In genomic region chr14:74413622-74414021, GRCh38 we compare ENCODE assay signal across 30 cellular contexts. TPM values are rescaled to one million over a fixed set of nuclear protein-coding genes. Genes with fewer than 3 reads are reported as not detected.
DNase-seq lines count a peak whose midpoint lies in the region; ATAC-seq, FAIRE-seq and TF ChIP-seq lines count a peak whose summit lies in the region.
"Had no signal": no experiment of that assay in that cellular context is flagged by ENCODE, and none has a peak within 500 bp of the region (broad histone marks: within the 10 kb centered on the region; RNA-seq: fewer than 3 reads in every experiment).

No MANE protein-coding gene starts in this region.

- no peak overlapping the region for H3K27ac Mint-ChIP-seq in natural killer cell treated with Interleukin-12 subunit alpha and Interleukin-12 subunit beta and Interleukin-15 and Interleukin-18, amount 100 ng/mL, for 72 hours
- no peak overlapping the region for H3K27ac Mint-ChIP-seq in natural killer cell
- H3K27ac Mint-ChIP-seq in T-helper 17 cell: no peak overlapping the region
- H3K27ac Mint-ChIP-seq: CD4-positive, CD25-positive, alpha-beta regulatory T cell; IgD-negative memory B cell had no signal

- H3K36me3 ChIP-seq in bronchial epithelial cell (ENCODE audit: control insufficient read depth, insufficient read depth, low read length) (no peaks in the 10 kb centered on the region), mesendoderm (ENCODE audit: control insufficient read depth, insufficient read depth, low read length) (no peaks in the 10 kb centered on the region), pancreas (no peaks in the 10 kb centered on the region)
- H3K36me3 ChIP-seq: BLaER1, SJCRH30 had no signal

- peaks cover 8 to 10% of the 10 kb centered on the region in 2 donors for H3K27me3 Mint-ChIP-seq in natural killer cell treated with Interleukin-12 subunit alpha and Interleukin-12 subunit beta and Interleukin-15 and Interleukin-18, amount 100 ng/mL, for 72 hours
- peaks cover 14 to 15% of the 10 kb centered on the region in 2 donors for H3K27me3 Mint-ChIP-seq in natural killer cell (ENCODE audit: low read depth in 2 of 2)
- peaks cover 46% of the 10 kb centered on the region for H3K27me3 Mint-ChIP-seq in T-helper 17 cell

- no peak for TF ChIP-seq CTCF in natural killer cell (IDR thresholded peaks at IDR 0.05)
- no peak for TF ChIP-seq CTCF in bronchial epithelial cell (IDR thresholded peaks at IDR 0.05; ENCODE audit: insufficient read depth, low read length, severe bottlenecking)
- TF ChIP-seq CTCF in pancreas (IDR thresholded peaks at IDR 0.05): no peak

- WGBS in mesendoderm (ENCODE audit: extremely low coverage, insufficient coverage, low lambda C conversion rate): no CpG with 5 or more reads among the region's 4 CpGs
- 81 to 92% methylated on average over 4 of the region's 4 CpGs for WGBS in pancreas, 2 donors

- H3K27me3 ChIP-seq in bronchial epithelial cell (ENCODE audit: control insufficient read depth, insufficient read depth, low read length) (peaks cover 15% of the 10 kb centered on the region), mesendoderm (ENCODE audit: insufficient read depth, low read length, poor library complexity) (no peaks in the 10 kb centered on the region), pancreas (no peaks in the 10 kb centered on the region)
- H3K27me3 ChIP-seq: BLaER1 had no signal

- H3K4me3 ChIP-seq in bronchial epithelial cell (ENCODE audit: low read depth, low read length) (no peak overlapping the region), mesendoderm (ENCODE audit: low read length) (no peak overlapping the region), pancreas (no peak overlapping the region)
- H3K4me3 ChIP-seq: BLaER1, PC-9, SJCRH30 had no signal

- peak overlapping the region; percentile 18 for H3K9ac ChIP-seq in mesendoderm (ENCODE audit: low read length)
- H3K9ac ChIP-seq: BLaER1, KMS-11 had no signal

- peak; percentile 20 for DNase-seq in natural killer cell treated with Interleukin-12 subunit alpha and Interleukin-12 subunit beta and Interleukin-15 and Interleukin-18, amount 100 ng/mL, for 72 hours (ENCODE audit: low spot score)
- no peak for DNase-seq in natural killer cell
- DNase-seq in bronchial epithelial cell (ENCODE audit: low read depth): no peak
- no peak for DNase-seq in mesendoderm
- no peak for DNase-seq in T-helper 17 cell
- DNase-seq in pancreas: no peak
- no peak for DNase-seq in A172 (ENCODE audit: low spot score)
- DNase-seq: CD4-positive, CD25-positive, alpha-beta regulatory T cell; DMS153; DND-41; NCI-H1048; NCI-H1417 treated with DMSO at 0.1 percent for 48 hours; NCI-H1930; NCI-H2107; NCI-H446 treated with DMSO at 0.1 percent for 48 hours; NCI-H526; NCI-H82; NK-92 treated with Interleukin-12 subunit alpha and Interleukin-12 subunit beta, amount 100 ng/mL, for 24 hours; PC-9 had no signal

- no peak overlapping the region for H3K4me3 Mint-ChIP-seq in natural killer cell treated with Interleukin-12 subunit alpha and Interleukin-12 subunit beta and Interleukin-15 and Interleukin-18, amount 100 ng/mL, for 72 hours
- H3K4me3 Mint-ChIP-seq in natural killer cell: no peak overlapping the region
- H3K4me3 Mint-ChIP-seq in T-helper 17 cell: no peak overlapping the region
- H3K4me3 Mint-ChIP-seq: CD4-positive, CD25-positive, alpha-beta regulatory T cell had no signal

- H3K9me3 ChIP-seq in T-helper 17 cell (ENCODE audit: control insufficient read depth, low read length, poor library complexity, severe bottlenecking) (no peaks in the 10 kb centered on the region), pancreas (no peaks in the 10 kb centered on the region)
- H3K9me3 ChIP-seq: BLaER1, SJCRH30 had no signal

- intact Hi-C loops in natural killer cell (cut with micrococcal nuclease): no loop called here
- intact Hi-C loops in pancreas (cut with DNase I): no loop called here

- peak overlapping the region; percentile 88 for H2BK5ac ChIP-seq in mesendoderm (ENCODE audit: low read length)

- no peak overlapping the region for H3K4me2 ChIP-seq in mesendoderm (ENCODE audit: low read length)
- H3K4me2 ChIP-seq: BLaER1, KMS-11, PC-9 had no signal

- H2BK120ac ChIP-seq in mesendoderm (ENCODE audit: low read depth, low read length): no peak overlapping the region

- H3K4me1 ChIP-seq in mesendoderm (ENCODE audit: control insufficient read depth, low read depth, low read length) (peaks cover 18% of the 10 kb centered on the region), pancreas (no peaks in the 10 kb centered on the region)

- H3K23ac ChIP-seq in mesendoderm (ENCODE audit: low read length): no peak overlapping the region

- H3K4me1 Mint-ChIP-seq in natural killer cell treated with Interleukin-12 subunit alpha and Interleukin-12 subunit beta and Interleukin-15 and Interleukin-18, amount 100 ng/mL, for 72 hours (ENCODE audit: low read depth in 2 of 2): no peaks in the 10 kb centered on the region
- H3K4me1 Mint-ChIP-seq in natural killer cell: no peaks in the 10 kb centered on the region
- no peaks in the 10 kb centered on the region for H3K4me1 Mint-ChIP-seq in T-helper 17 cell
- H3K4me1 Mint-ChIP-seq: IgD-negative memory B cell had no signal

- H3K4ac ChIP-seq in mesendoderm (ENCODE audit: low read depth, low read length): peak overlapping the region; percentile 0

- no peak for ATAC-seq in natural killer cell treated with Interleukin-12 subunit alpha and Interleukin-12 subunit beta and Interleukin-15 and Interleukin-18, amount 100 ng/mL, for 72 hours
- ATAC-seq in natural killer cell (no peak), T-helper 17 cell (no peak), pancreas (no peak)
- ATAC-seq: Right ventricle myocardium inferior, SK-N-SH treated with all-trans-retinoic acid at 6 μM for 48 hours had no signal

- no peak overlapping the region for H2BK15ac ChIP-seq in mesendoderm (replicated peaks; ENCODE audit: low read depth)

- H3K9me3 Mint-ChIP-seq in natural killer cell treated with Interleukin-12 subunit alpha and Interleukin-12 subunit beta and Interleukin-15 and Interleukin-18, amount 100 ng/mL, for 72 hours: no peaks in the 10 kb centered on the region
- no peaks in the 10 kb centered on the region for H3K9me3 Mint-ChIP-seq in natural killer cell
- H3K9me3 Mint-ChIP-seq: IgD-negative memory B cell had no signal

- H2AK5ac ChIP-seq in mesendoderm (ENCODE audit: low read length): peak overlapping the region; percentile 89

- H3K27ac ChIP-seq in mesendoderm (ENCODE audit: low read depth, low read length) (no peak overlapping the region), pancreas (no peak overlapping the region)
- H3K27ac ChIP-seq: BLaER1, KMS-11, PC-9, SJCRH30 had no signal

- no peaks in the 10 kb centered on the region for H3K79me2 ChIP-seq in mesendoderm (ENCODE audit: control insufficient read depth, insufficient read depth, low read length)

- no peaks in the 10 kb centered on the region for H3K79me1 ChIP-seq in mesendoderm (ENCODE audit: low read length)

- FAIRE-seq in bronchial epithelial cell (lab: Jason Lieb, UNC) (peak; percentile 52), pancreas (lab: Jason Lieb, UNC) (no peak)
- FAIRE-seq: A204.1, GM18507 had no signal

- H3K56ac ChIP-seq in mesendoderm (ENCODE audit: low read length): peak overlapping the region; percentile 83

- H4K5ac ChIP-seq in mesendoderm (ENCODE audit: low read length): no peak overlapping the region

- no peaks in the 10 kb centered on the region for H3K36me3 Mint-ChIP-seq in natural killer cell treated with Interleukin-12 subunit alpha and Interleukin-12 subunit beta and Interleukin-15 and Interleukin-18, amount 100 ng/mL, for 72 hours
- H3K36me3 Mint-ChIP-seq in natural killer cell (no peaks in the 10 kb centered on the region), T-helper 17 cell (ENCODE audit: low read depth) (peaks cover 2% of the 10 kb centered on the region)
- H3K36me3 Mint-ChIP-seq: CD4-positive, CD25-positive, alpha-beta regulatory T cell; IgD-negative memory B cell had no signal

- peak overlapping the region; percentile 5 for H3K18ac ChIP-seq in mesendoderm (ENCODE audit: low read length)

- no peak overlapping the region for H4K8ac ChIP-seq in mesendoderm (ENCODE audit: low read depth, low read length)

RNA-seq across cellular contexts. Expression of gene SYNDIG1L, which starts 12.4 kb away (rescaled TPM):
- not detected for total RNA-seq in natural killer cell treated with Interleukin-12 subunit alpha and Interleukin-12 subunit beta and Interleukin-15 and Interleukin-18, amount 100 ng/mL, for 72 hours
- total RNA-seq in natural killer cell (under 1 TPM in 1 of 3 donors, not detected in 2; 0.30 TPM), bronchial epithelial cell (under 0.01 TPM in 1 of 2 replicates, not detected in the other), T-helper 17 cell (not detected), pancreas (under 1 TPM in 2 of 6 donors, not detected in 4; 0.26 to 0.28 TPM)
- polyA plus RNA-seq in mesendoderm (2013, experiment 1 of 2): 0.37 TPM
- 0.34 TPM for polyA plus RNA-seq in mesendoderm (2013, experiment 2 of 2)
- 1 to 10 TPM in 1 of 2 donors, under 1 TPM in 1; 0.23 to 2.5 TPM for polyA plus RNA-seq in pancreas
- not detected in 2 replicates for total RNA-seq in A172 (2014; rRNA removed; shearing (Covaris generic))
- total RNA-seq: CD4-positive, CD25-positive, alpha-beta regulatory T cell; H4; Right ventricle myocardium inferior; RPMI7951; SJCRH30 had no signal
- polyA plus RNA-seq: AG04450; CD4-positive, CD25-positive, alpha-beta regulatory T cell; IgD-negative memory B cell had no signal
